ENCODE assay signal across 8 cellular contexts in the genomic region with DNA sequence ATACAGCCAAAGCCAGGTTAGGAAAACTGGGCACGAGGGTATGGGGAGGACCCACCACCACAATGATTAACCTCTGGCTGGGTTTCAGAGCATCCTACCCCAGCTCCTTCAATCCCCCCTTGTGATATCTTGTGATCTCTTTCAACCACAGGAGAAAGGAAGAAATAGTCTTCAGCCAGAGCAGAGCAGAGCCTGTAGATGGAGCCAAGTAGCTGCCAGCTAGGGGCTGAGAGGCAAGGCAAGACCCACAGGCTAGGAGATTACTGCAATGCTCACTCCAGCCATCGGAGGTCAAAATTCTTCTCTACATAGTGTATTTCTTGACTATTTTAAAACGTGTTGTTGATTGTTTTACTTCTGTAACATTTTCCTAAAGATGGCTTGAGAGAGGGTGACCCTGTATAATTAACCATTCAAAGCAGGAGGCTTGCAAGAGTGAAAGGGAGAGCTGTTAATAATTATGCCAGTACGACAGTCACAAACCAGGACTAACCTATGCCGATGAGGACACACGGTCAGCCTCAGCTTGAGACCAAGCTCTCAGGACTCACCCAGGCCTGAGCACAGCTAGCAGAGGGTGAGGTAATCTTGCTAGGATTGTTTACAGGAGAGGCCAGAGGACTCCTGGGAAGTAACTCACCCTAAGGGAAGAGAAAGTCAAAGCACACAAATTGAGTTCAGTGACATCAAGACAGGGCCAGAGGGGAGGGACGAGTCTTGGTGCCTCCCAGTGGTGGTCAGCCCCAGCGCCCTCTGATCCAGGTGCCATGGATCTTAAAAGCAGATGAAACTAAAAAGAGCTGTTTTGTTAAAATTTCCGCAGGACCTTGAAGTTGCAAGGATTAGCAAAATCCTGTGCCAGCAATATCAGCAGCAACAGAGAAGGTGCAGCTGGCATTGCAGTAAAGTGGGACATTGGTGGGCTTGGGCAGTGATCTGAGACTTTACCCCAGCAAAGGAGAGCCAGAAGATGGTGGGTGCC. TPM values are rescaled to one million over a fixed set of nuclear protein-coding genes. Genes with fewer than 3 reads are reported as not detected.
A peak's percentile ranks its signal among the peaks of the same experiment; 100 is the strongest.
DNase-seq lines count a peak whose midpoint lies in the region; ATAC-seq and TF ChIP-seq lines count a peak whose summit lies in the region.

No MANE protein-coding gene starts in this region.

- no peak overlapping the region for H3K27ac Mint-ChIP-seq in MCF 10A (ENCODE audit: low read depth, unreplicated experiment)

- TF ChIP-seq EP300 in suprapubic skin (IDR thresholded peaks at IDR 0.05): no peak

- H3K36me3 ChIP-seq in A673 (ENCODE audit: insufficient read depth, low read length, poor library complexity, severe bottlenecking) (no peaks in the 10 kb centered on the region), Panc1 (ENCODE audit: control insufficient read depth, insufficient read depth, low read length) (no peaks in the 10 kb centered on the region), suprapubic skin (no peaks in the 10 kb centered on the region)

- BruUV-seq in A673 (replicated peaks; lab: Mats Ljungman, UMichigan): no TSS peak
- no TSS peak for BruUV-seq in Panc1 (replicated peaks; lab: Mats Ljungman, UMichigan)
- BruUV-seq in MCF 10A (replicated peaks; lab: Mats Ljungman, UMichigan): TSS peak; percentile 95

- peak; percentile 71 for TF ChIP-seq CTCF in A673 (conservative IDR thresholded peaks at IDR 0.05; ENCODE audit: low read depth, low read length)
- TF ChIP-seq CTCF in GM12872 (IDR thresholded peaks at IDR 0.05; ENCODE audit: insufficient read depth, low read depth, low read length): peak; percentile 63
- peak; percentile 78 for TF ChIP-seq CTCF in Panc1 (IDR thresholded peaks at IDR 0.05)
- TF ChIP-seq CTCF in MCF 10A (IDR thresholded peaks at IDR 0.05; ENCODE audit: unreplicated experiment): peak; percentile 39
- TF ChIP-seq CTCF in suprapubic skin (IDR thresholded peaks at IDR 0.05): peak in 1 of 2 donors; percentile 9

- CTCF ChIA-PET in A673 (lab: Charles Lee) (interaction anchor here (1.3 kb wide), 1 partner anchor 54 kb away, joined by 7 read pairs; no protein-coding TSS in a partner anchor), Panc1 (lab: Charles Lee) (interaction anchor here (0.5 to 1.6 kb wide), 3 partner anchors 26 to 54 kb away, joined by 3 to 4 read pairs (median 3); no protein-coding TSS in a partner anchor), MCF 10A (lab: Yijun Ruan, JAX) (interaction anchor here (0.5 to 1.7 kb wide), 6 partner anchors 14 to 233 kb away, joined by 3 to 8 read pairs (median 5); no protein-coding TSS in a partner anchor)

- no peaks in the 10 kb centered on the region for H3K4me1 Mint-ChIP-seq in MCF 10A (ENCODE audit: insufficient read depth, unreplicated experiment)

- no peak for TF ChIP-seq POLR2A in suprapubic skin (IDR thresholded peaks at IDR 0.05)

- intact Hi-C loops in A673 (cut with micrococcal nuclease; ENCODE audit: unreplicated experiment) (loop anchor here (2.0 to 5.0 kb wide), 2 partner anchors 54 to 195 kb away; no protein-coding TSS in a partner anchor), Panc1 (cut with micrococcal nuclease; ENCODE audit: unreplicated experiment) (loop anchor here (5.0 kb wide), 1 partner anchor 55 kb away; no protein-coding TSS in a partner anchor), MCF 10A (cut with micrococcal nuclease) (loop anchor here (1.0 to 5.0 kb wide), 2 partner anchors 53 to 440 kb away; no protein-coding TSS in a partner anchor)

- no peaks in the 10 kb centered on the region for H3K27me3 Mint-ChIP-seq in MCF 10A (ENCODE audit: insufficient read depth, unreplicated experiment)

- H3K9me3 ChIP-seq in A673 (ENCODE audit: low read depth, low read length, poor library complexity, severe bottlenecking) (no peaks in the 10 kb centered on the region), Panc1 (ENCODE audit: control insufficient read depth, insufficient read depth, low read depth, low read length) (no peaks in the 10 kb centered on the region), suprapubic skin (no peaks in the 10 kb centered on the region)

- H3K4me1 ChIP-seq in A673 (ENCODE audit: insufficient read depth, low read length, poor library complexity, severe bottlenecking): peaks cover 11% of the 10 kb centered on the region
- no peaks in the 10 kb centered on the region for H3K4me1 ChIP-seq in Panc1 (ENCODE audit: control insufficient read depth, insufficient read depth, low read length)
- peaks cover 16% of the 10 kb centered on the region for H3K4me1 ChIP-seq in suprapubic skin

- H3K36me3 Mint-ChIP-seq in MCF 10A (ENCODE audit: insufficient read depth, unreplicated experiment): no peaks in the 10 kb centered on the region

- 72% methylated on average over 9 of the region's 9 CpGs for WGBS in suprapubic skin

- no peaks in the 10 kb centered on the region for H3K9me3 Mint-ChIP-seq in MCF 10A (ENCODE audit: unreplicated experiment)

- H3K4me3 ChIP-seq in A673 (ENCODE audit: low read depth, low read length, poor library complexity, severe bottlenecking) (no peak overlapping the region), Panc1 (ENCODE audit: low read depth in 2 of 2, low read length in 2 of 2) (no peak overlapping the region), suprapubic skin (no peak overlapping the region)

- POLR2A ChIA-PET in A673 (lab: Charles Lee; ENCODE audit: low non-redundant PET): no interaction called here
- POLR2A ChIA-PET in Panc1 (lab: Charles Lee): no interaction called here
- POLR2A ChIA-PET in MCF 10A (lab: Yijun Ruan, JAX): interaction anchor here (0.7 to 1.5 kb wide), 2 partner anchors 29 to 54 kb away, joined by 4 read pairs; partner anchors contain the start of gene CDKN3

- H3K27me3 ChIP-seq in A673 (replicated peaks; ENCODE audit: insufficient read depth, low read depth, low read length, poor library complexity) (no peaks in the 10 kb centered on the region), Panc1 (ENCODE audit: control insufficient read depth, insufficient read depth, low read length) (no peaks in the 10 kb centered on the region), suprapubic skin (no peaks in the 10 kb centered on the region)

- no peak overlapping the region for H3K27ac ChIP-seq in A673 (ENCODE audit: low read depth, low read length, poor library complexity, severe bottlenecking)
- H3K27ac ChIP-seq in Panc1 (ENCODE audit: low read length): no peak overlapping the region
- H3K27ac ChIP-seq in suprapubic skin: no peak overlapping the region

- in situ Hi-C loops in Panc1 (cut with HindIII; ENCODE audit: low pct_unique_long_range_greater_than_20kb, low sequenced_read_pairs): no loop called here

- H3K4me3 Mint-ChIP-seq in MCF 10A (ENCODE audit: unreplicated experiment): no peak overlapping the region

- DNase-seq in A673 (ENCODE audit: low spot score) (peak; percentile 72), HK-2 (ENCODE audit: unreplicated experiment) (peak; percentile 61), Panc1 (ENCODE audit: low read depth, low spot score) (peak; percentile 17), MCF 10A (ENCODE audit: unreplicated experiment) (peak; percentile 62), inferior parietal cortex (ENCODE audit: extremely low spot score) (peak; percentile 67), suprapubic skin (ENCODE audit: low spot score in 2 of 2) (no peak)
- DNase-seq in stimulated activated CD4-positive, alpha-beta T cell treated with anti-CD3 and anti-CD28 coated beads, Interleukin-4, amount 100 ng/mL, for 24 hours: peak; percentile 11

- ATAC-seq in Panc1: peak; percentile 97

RNA-seq across cellular contexts. Expression of gene CDKN3, which starts 29.8 kb away (rescaled TPM):
- total RNA-seq in A673 (2021) (108 and 112 TPM in 2 replicates), Panc1 (2021; ENCODE audit: unreplicated experiment) (36.1 TPM), MCF 10A (2022) (66.4 and 66.5 TPM in 2 replicates), suprapubic skin (1 to 10 TPM in 3 of 4 donors, not detected in 1; 4.9 to 8.0 (median 7.5) TPM)
- 9.0 TPM for polyA plus RNA-seq in Panc1 (2012; ENCODE audit: insufficient read length)

Comparison
In these comparisons a context has a peak if more than half of its experiments do, and no peak if none do; other contexts are left out.
1. DNase-seq: peak in A673 (single experiment), HK-2 (single experiment), Panc1 (single experiment), MCF 10A (single experiment), inferior parietal cortex (single experiment) and stimulated activated CD4-positive, alpha-beta T cell treated with anti-CD3 and anti-CD28 coated beads, Interleukin-4, amount 100 ng/mL, for 24 hours (single experiment); none in suprapubic skin (0 of 2).